Comparison of ENCODE assay signal across 33 cellular contexts in the genomic region with DNA sequence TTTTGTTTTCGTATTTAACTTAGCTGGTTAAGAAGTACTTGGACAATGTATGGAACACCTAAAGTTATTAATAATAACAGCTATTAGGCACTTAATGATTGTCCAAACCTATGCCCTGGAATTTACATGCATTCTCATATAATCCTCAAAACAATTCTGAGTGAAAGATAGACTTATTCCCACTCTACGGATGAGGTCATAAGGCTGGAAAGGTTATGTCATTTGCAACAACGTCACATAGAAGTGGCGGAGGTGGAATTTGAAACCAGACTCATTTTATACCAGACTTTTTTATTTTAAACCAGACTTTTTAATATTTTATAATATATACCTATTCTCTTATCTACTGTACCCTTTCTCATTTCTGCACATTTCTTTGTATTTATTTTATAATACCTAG.
"Had no signal": no experiment of that assay in that cellular context is flagged by ENCODE, and none has a peak within 500 bp of the region (broad histone marks: within the 10 kb centered on the region; RNA-seq: fewer than 3 reads in every experiment).

No MANE protein-coding gene starts in this region.

- DNase-seq: activated B cell treated with CpG ODN at 0.5 μM for 24 hours; activated CD4-positive, alpha-beta memory T cell treated with anti-CD3 and anti-CD28 coated beads for 36 hours; activated CD4-positive, alpha-beta T cell treated with anti-CD3 and anti-CD28 coated beads for 4 hours; activated CD4-positive, alpha-beta T cell treated with anti-CD3 and anti-CD28 coated beads, Interleukin-2, amount 10 ng/mL, durations not matched to agents 24 days and 14 days; activated CD4-positive, alpha-beta T cell treated with anti-CD3 and anti-CD28 coated beads, Interleukin-2, amount 50 U/mL, for 1 hour; activated CD4-positive, alpha-beta T cell treated with anti-CD3 and anti-CD28 coated beads, Interleukin-2, amount 50 U/mL, for 4 hours; activated CD4-positive, CD25-positive, alpha-beta regulatory T cell treated with anti-CD3 and anti-CD28 coated beads, Interleukin-2, amount 50 U/mL, for 72 hours; activated CD8-positive, alpha-beta memory T cell treated with anti-CD3 and anti-CD28 coated beads, Interleukin-2, amount 50 U/mL, for 4 hours; activated CD8-positive, alpha-beta T cell treated with anti-CD3 and anti-CD28 coated beads for 36 hours; activated effector memory CD4-positive, alpha-beta T cell treated with anti-CD3 and anti-CD28 coated beads, Interleukin-2, amount 50 U/mL, for 16 hours; activated gamma-delta T cell treated with Interleukin-2 at 50 U/mL for 16 hours; activated naive CD4-positive, alpha-beta T cell; activated naive CD4-positive, alpha-beta T cell treated with anti-CD3 and anti-CD28 coated beads for 36 hours; activated naive CD4-positive, alpha-beta T cell treated with anti-CD3 and anti-CD28 coated beads, Interleukin-2, amount 50 U/mL, for 16 hours; activated naive CD8-positive, alpha-beta T cell treated with anti-CD3 and anti-CD28 coated beads for 36 hours; activated T-cell treated with anti-CD3 and anti-CD28 coated beads for 4 hours; activated T-cell treated with anti-CD3 and anti-CD28 coated beads, Interleukin-2, amount 50 U/mL, for 1 hour; activated T-cell treated with anti-CD3 and anti-CD28 coated beads, Interleukin-2, amount 50 U/mL, for 4 hours; activated T-cell treated with anti-CD3 and anti-CD28 coated beads, Interleukin-2, amount 50 U/mL, for 72 hours; adrenal gland; amniotic stem cell; aorta; body of pancreas; brain microvascular endothelial cell; central memory CD4-positive, alpha-beta T cell; T-helper 2 cell; T-helper 9 cell had no signal

- H3K27me3 ChIP-seq: adrenal gland, body of pancreas, brain microvascular endothelial cell, breast epithelium had no signal

- H3K36me3 ChIP-seq: adrenal gland, brain microvascular endothelial cell, breast epithelium had no signal

- H3K27ac ChIP-seq: adrenal gland, body of pancreas, brain microvascular endothelial cell, breast epithelium, VCaP had no signal

- ATAC-seq: activated CD8-positive, alpha-beta T cell treated with anti-CD3 and anti-CD28 coated beads for 36 hours; activated naive CD4-positive, alpha-beta T cell treated with anti-CD3 and anti-CD28 coated beads, Interleukin-2, amount 50 U/mL, for 72 hours; activated T-cell treated with anti-CD3 and anti-CD28 coated beads, Interleukin-2, amount 50 U/mL, for 4 hours; activated T-cell treated with anti-CD3 and anti-CD28 coated beads, Interleukin-2, amount 50 U/mL, for 72 hours; activated T-helper 17 cell treated with anti-CD3 and anti-CD28 coated beads, Interleukin-2, amount 50 U/mL, for 72 hours; body of pancreas had no signal

- H3K4me3 ChIP-seq: adrenal gland, body of pancreas, breast epithelium had no signal

- FAIRE-seq: astrocyte, TTC549 had no signal

- H3K9me3 ChIP-seq: adrenal gland, body of pancreas, breast epithelium had no signal
